Comparison of ENCODE assay signal across 10 cellular contexts in the genomic region with DNA sequence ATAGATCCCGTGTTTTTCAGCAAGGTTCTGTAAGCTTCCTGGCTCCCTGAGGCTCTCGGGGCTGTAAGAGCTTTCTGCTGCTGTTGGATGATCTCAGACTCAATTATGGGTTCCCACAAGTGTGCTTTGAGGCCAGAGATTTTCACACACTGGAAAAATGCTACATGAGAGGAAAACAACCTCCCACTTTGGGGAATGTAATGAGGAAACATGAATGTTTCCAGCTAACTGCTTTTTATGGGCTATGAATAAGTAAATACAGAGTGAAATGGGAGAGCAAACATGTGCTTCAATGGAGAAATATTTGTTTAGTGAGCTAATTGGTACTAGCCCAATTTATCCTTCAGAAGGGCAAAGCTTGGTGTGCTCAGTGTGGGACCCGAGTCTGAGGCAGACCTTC.
DNase-seq lines count a peak whose midpoint lies in the region; ATAC-seq and TF ChIP-seq lines count a peak whose summit lies in the region.
"Had no signal": no experiment of that assay in that cellular context is flagged by ENCODE, and none has a peak within 500 bp of the region (broad histone marks: within the 10 kb centered on the region; RNA-seq: fewer than 3 reads in every experiment).

No MANE protein-coding gene starts in this region.

- peak overlapping the region; percentile 17 for H3K9ac ChIP-seq in skeletal muscle satellite cell (ENCODE audit: low read depth, low read length)

- DNase-seq in GM03348 (ENCODE audit: low spot score), result peak; percentile 44
- DNase-seq in NCI-H345 treated with DMSO at 0.1 percent for 48 hours (lab: John Stamatoyannopoulos, UW; ENCODE audit: unreplicated experiment), result peak; percentile 87
- DNase-seq in fibroblast of mammary gland (ENCODE audit: low read depth), result peak; percentile 34
- DNase-seq in glutamatergic neuron, result no peak
- DNase-seq in testis, result no peak
- DNase-seq in H7, result no peak
- DNase-seq: activated B cell treated with CpG ODN at 0.5 μM for 24 hours; activated naive CD4-positive, alpha-beta T cell treated with anti-CD3 and anti-CD28 coated beads for 36 hours had no signal

- H3K4me3 Mint-ChIP-seq in glutamatergic neuron (ENCODE audit: unreplicated experiment), result no peak overlapping the region
- H3K4me3 Mint-ChIP-seq: activated B cell treated with CpG ODN at 0.5 μM for 24 hours; activated naive CD4-positive, alpha-beta T cell treated with anti-CD3 and anti-CD28 coated beads for 36 hours had no signal

- intact Hi-C loops in testis (cut with DNase I; ENCODE audit: low total_unique reads), result no loop called here

- H3K4me1 Mint-ChIP-seq in glutamatergic neuron (ENCODE audit: low read depth, unreplicated experiment), result no peaks in the 10 kb centered on the region
- H3K4me1 Mint-ChIP-seq: activated B cell treated with CpG ODN at 0.5 μM for 24 hours had no signal

- H3K27ac Mint-ChIP-seq in glutamatergic neuron (ENCODE audit: unreplicated experiment), result no peak overlapping the region
- H3K27ac Mint-ChIP-seq: activated B cell treated with CpG ODN at 0.5 μM for 24 hours; activated naive CD4-positive, alpha-beta T cell treated with anti-CD3 and anti-CD28 coated beads for 36 hours had no signal

- 68 to 69% methylated on average over 3 of the region's 3 CpGs for WGBS in testis, 2 donors

- H3K9me3 ChIP-seq in skeletal muscle satellite cell (replicated peaks; ENCODE audit: low read length), result no peaks in the 10 kb centered on the region
- no peaks in the 10 kb centered on the region for H3K9me3 ChIP-seq in testis

- ATAC-seq in GM21423 (IDR thresholded peaks at IDR 0.05; ENCODE audit: unreplicated experiment), result no peak

- H3K27me3 ChIP-seq in skeletal muscle satellite cell (ENCODE audit: control insufficient read depth, insufficient read depth, low read length), result no peaks in the 10 kb centered on the region
- H3K27me3 ChIP-seq in testis, result no peaks in the 10 kb centered on the region
- H3K27me3 ChIP-seq in H7 (ENCODE audit: control insufficient read depth, insufficient read depth, low read length), result no peaks in the 10 kb centered on the region

- H3K36me3 ChIP-seq in skeletal muscle satellite cell (ENCODE audit: insufficient read depth, low read length) (no peaks in the 10 kb centered on the region), testis (ENCODE audit: low read depth, missing control alignments) (no peaks in the 10 kb centered on the region), H7 (replicated peaks; ENCODE audit: control insufficient read depth, insufficient read depth, low read length) (no peaks in the 10 kb centered on the region)

- H3K27me3 Mint-ChIP-seq in glutamatergic neuron (ENCODE audit: unreplicated experiment), result no peaks in the 10 kb centered on the region
- H3K27me3 Mint-ChIP-seq: activated B cell treated with CpG ODN at 0.5 μM for 24 hours had no signal

- no peak overlapping the region for H3K4me3 ChIP-seq in fibroblast of mammary gland (ENCODE audit: control insufficient read depth, low read depth, low read length)
- no peak overlapping the region for H3K4me3 ChIP-seq in skeletal muscle satellite cell (ENCODE audit: low read length)
- H3K4me3 ChIP-seq in testis, result no peak overlapping the region
- H3K4me3 ChIP-seq in H7 (ENCODE audit: insufficient read depth, low read depth, low read length), result no peak overlapping the region

- peak overlapping the region; percentile 40 for H3K4me2 ChIP-seq in skeletal muscle satellite cell (ENCODE audit: low read length)

- TF ChIP-seq CTCF in fibroblast of mammary gland (conservative IDR thresholded peaks at IDR 0.05; ENCODE audit: control insufficient read depth, insufficient read depth, low read depth, low read length) (no peak), glutamatergic neuron (IDR thresholded peaks at IDR 0.05; ENCODE audit: partially characterized antibody, unreplicated experiment) (no peak), testis (IDR thresholded peaks at IDR 0.05) (no peak)

- no peak for TF ChIP-seq POLR2A in testis (IDR thresholded peaks at IDR 0.05)

- no peak overlapping the region for H3K27ac ChIP-seq in testis

- H3K36me3 Mint-ChIP-seq in glutamatergic neuron (ENCODE audit: unreplicated experiment), result no peaks in the 10 kb centered on the region

- H3K9me3 Mint-ChIP-seq in glutamatergic neuron (ENCODE audit: unreplicated experiment), result no peaks in the 10 kb centered on the region
- H3K9me3 Mint-ChIP-seq: activated B cell treated with CpG ODN at 0.5 μM for 24 hours; activated naive CD4-positive, alpha-beta T cell treated with anti-CD3 and anti-CD28 coated beads for 36 hours had no signal

- H3K4me1 ChIP-seq in skeletal muscle satellite cell (ENCODE audit: control insufficient read depth, insufficient read depth, low read length) (peaks cover 12% of the 10 kb centered on the region), testis (no peaks in the 10 kb centered on the region)

Comparison
In these comparisons a context has a peak if more than half of its experiments do, and no peak if none do; other contexts are left out.
1. DNase-seq: peak in GM03348 (single experiment), NCI-H345 treated with DMSO at 0.1 percent for 48 hours (single experiment) and fibroblast of mammary gland (single experiment); none in glutamatergic neuron (single experiment), testis (single experiment) and H7 (single experiment).